22 cellular contexts compared by ENCODE assay signal in genomic region chr11:38131535-38131934, GRCh38.
"Had no signal": no experiment of that assay in that cellular context is flagged by ENCODE, and none has a peak within 500 bp of the region (broad histone marks: within the 10 kb centered on the region; RNA-seq: fewer than 3 reads in every experiment).

No MANE protein-coding gene starts in this region.

- H3K27ac ChIP-seq: hepatocyte, left ventricle myocardium inferior, ovary, right atrium auricular region, right lobe of liver, stomach, suprapubic skin, thoracic aorta, tibial artery, upper lobe of right lung had no signal

- H3K4me2 ChIP-seq: hepatocyte had no signal

- H3K79me2 ChIP-seq: hepatocyte had no signal

- H3K36me3 ChIP-seq: left ventricle myocardium inferior, ovary, right atrium auricular region, right lobe of liver, stomach, suprapubic skin, thoracic aorta, tibial artery, upper lobe of right lung had no signal

- H3K4me3 ChIP-seq: hepatocyte, left ventricle myocardium inferior, lung, ovary, right atrium auricular region, right lobe of liver, stomach, suprapubic skin, thoracic aorta, tibial artery, upper lobe of right lung had no signal

- ATAC-seq: right lobe of liver; stimulated activated naive B cell treated with anti-CD40 and anti-IgM and Interleukin-4, amounts not matched to agents 10 μg/mL and 1 μg/mL and 100 μg/mL, for 72 hours; stimulated activated naive CD8-positive, alpha-beta T cell treated with anti-CD3 and anti-CD28 coated beads, Interleukin-15, Interleukin-2, amounts not matched to agents 100 U/mL and 50 U/mL, for 24 hours; upper lobe of right lung had no signal

- DNase-seq: islet precursor cell; left ventricle myocardium inferior; mesendoderm; naive B cell; nephron progenitor cell; ovary; right lobe of liver; stimulated activated CD4-positive, alpha-beta T cell treated with anti-CD3 and anti-CD28 coated beads, Interleukin-12 subunit alpha, Interleukin-12 subunit beta, amount 100 ng/mL, for 4 hours; stimulated activated CD4-positive, alpha-beta T cell treated with anti-CD3 and anti-CD28 coated beads, Interleukin-15, amount 100 ng/mL, for 24 hours; stimulated activated CD4-positive, alpha-beta T cell treated with anti-CD3 and anti-CD28 coated beads, Interleukin-2, amount 100 ng/mL, for 24 hours; stimulated activated CD4-positive, alpha-beta T cell treated with anti-CD3 and anti-CD28 coated beads, Interleukin-4, amount 100 ng/mL, for 1 hour; stimulated activated naive B cell treated with anti-CD40 and anti-IgM and Interleukin-4, amounts not matched to agents 10 μg/mL and 1 μg/mL and 100 μg/mL, for 72 hours; stimulated activated naive CD8-positive, alpha-beta T cell treated with anti-CD3 and anti-CD28 coated beads, Interleukin-15, Interleukin-2, amounts not matched to agents 100 U/mL and 50 U/mL, for 24 hours; stomach; tibial artery; trophoblast cell; upper lobe of right lung had no signal

- H3K27me3 ChIP-seq: hepatocyte, ovary, right atrium auricular region, right lobe of liver, stomach, suprapubic skin, tibial artery, upper lobe of right lung had no signal

- H3K9me3 ChIP-seq: ovary, right lobe of liver, suprapubic skin, thoracic aorta, upper lobe of right lung had no signal

- H2AFZ ChIP-seq: hepatocyte had no signal

- H3K4me1 ChIP-seq: left ventricle myocardium inferior, right atrium auricular region, right lobe of liver, stomach, suprapubic skin, tibial artery, upper lobe of right lung had no signal
